ENCODE assay signal across 11 cellular contexts in the genomic region with DNA sequence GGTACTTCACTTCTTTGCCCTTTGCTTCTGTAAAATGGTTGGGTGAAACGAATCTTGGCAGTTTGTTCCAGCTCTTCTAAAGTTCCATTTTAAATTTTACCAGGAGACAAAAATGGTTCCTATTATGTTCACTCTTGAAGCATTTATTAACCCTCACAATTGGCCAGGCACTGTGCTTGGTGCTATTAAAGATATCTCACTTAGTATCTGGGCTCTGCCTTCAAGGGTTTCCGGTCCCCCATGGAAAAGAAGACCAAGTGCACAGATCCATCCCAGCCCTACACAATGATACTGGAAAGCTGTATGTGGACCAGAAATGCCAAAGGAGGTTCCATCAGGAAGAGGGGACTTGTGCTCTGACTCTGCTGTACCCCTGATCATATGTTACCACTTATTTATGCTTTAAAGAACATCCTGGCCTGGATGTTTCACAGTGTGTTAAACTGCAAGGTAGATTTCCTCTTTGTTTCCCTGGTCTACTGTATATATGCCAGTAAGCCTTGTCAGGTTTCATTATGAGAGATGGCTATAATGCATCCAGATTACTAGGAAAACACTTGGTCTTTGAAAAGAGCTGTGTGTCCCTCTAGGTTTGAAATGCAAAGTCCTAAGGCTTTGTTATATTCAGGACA.
DNase-seq lines count a peak whose midpoint lies in the region; ATAC-seq and TF ChIP-seq lines count a peak whose summit lies in the region.
"Had no signal": no experiment of that assay in that cellular context is flagged by ENCODE, and none has a peak within 500 bp of the region (broad histone marks: within the 10 kb centered on the region; RNA-seq: fewer than 3 reads in every experiment).

No MANE protein-coding gene starts in this region.

- CTCF ChIA-PET in activated naive CD4-positive, alpha-beta T cell treated with anti-CD3 and anti-CD28 coated beads, Interleukin-2, amount 10 ng/mL, durations not matched to agents 7 days and 5 days (lab: Charles Lee): interaction anchor here (0.7 to 6.8 kb wide), 28 partner anchors 12 to 362 kb away, joined by 3 to 38 read pairs (median 4); a partner anchor contains a TSS

- H3K36me3 ChIP-seq in adipocyte (ENCODE audit: control insufficient read depth, insufficient read depth, low read length, severe bottlenecking): no peaks in the 10 kb centered on the region
- no peaks in the 10 kb centered on the region for H3K36me3 ChIP-seq in muscle layer of colon (ENCODE audit: insufficient read depth, low read length)
- H3K36me3 ChIP-seq: HAP-1 had no signal

- H3K27ac ChIP-seq in muscle layer of colon (ENCODE audit: low read depth, low read length): peak overlapping the region; percentile 19

- H3K4me3 Mint-ChIP-seq in activated naive CD4-positive, alpha-beta T cell treated with anti-CD3 and anti-CD28 coated beads, Interleukin-2, amount 10 ng/mL, durations not matched to agents 7 days and 5 days: peak overlapping the region; percentile 64

- H3K27ac Mint-ChIP-seq in activated naive CD4-positive, alpha-beta T cell treated with anti-CD3 and anti-CD28 coated beads, Interleukin-2, amount 10 ng/mL, durations not matched to agents 7 days and 5 days: peak overlapping the region; percentile 95

- TF ChIP-seq CTCF in GM20000 (IDR thresholded peaks at IDR 0.05; ENCODE audit: extremely low read depth, missing control alignments): no peak

- no peaks in the 10 kb centered on the region for H3K27me3 Mint-ChIP-seq in activated naive CD4-positive, alpha-beta T cell treated with anti-CD3 and anti-CD28 coated beads, Interleukin-2, amount 10 ng/mL, durations not matched to agents 7 days and 5 days

- no peak for DNase-seq in activated naive CD4-positive, alpha-beta T cell treated with anti-CD3 and anti-CD28 coated beads, Interleukin-2, amount 10 ng/mL, durations not matched to agents 7 days and 5 days
- no peak for DNase-seq in activated naive CD4-positive, alpha-beta T cell treated with Interleukin-2 at 50 U/mL for 16 hours
- no peak for DNase-seq in adipocyte (ENCODE audit: low read depth)
- peak; percentile 19 for DNase-seq in ureter (ENCODE audit: low spot score)
- no peak for DNase-seq in A172 (ENCODE audit: low spot score)
- no peak for DNase-seq in GM20000 (ENCODE audit: low spot score)
- DNase-seq: NCI-H524 treated with DMSO at 0.1 percent for 48 hours, nephron progenitor cell had no signal

- H3K4me1 Mint-ChIP-seq in activated naive CD4-positive, alpha-beta T cell treated with anti-CD3 and anti-CD28 coated beads, Interleukin-2, amount 10 ng/mL, durations not matched to agents 7 days and 5 days: peaks cover 95% of the 10 kb centered on the region

- H3K4me3 ChIP-seq in adipocyte (ENCODE audit: low read length): peak overlapping the region; percentile 25
- no peak overlapping the region for H3K4me3 ChIP-seq in muscle layer of colon (ENCODE audit: low read depth in 1 of 2, low read length in 2 of 2)
- H3K4me3 ChIP-seq: HAP-1 had no signal

- H3K4me1 ChIP-seq in adipocyte (ENCODE audit: control insufficient read depth, insufficient read depth, low read length) (peaks cover 64% of the 10 kb centered on the region), muscle layer of colon (ENCODE audit: insufficient read depth, low read length) (peaks cover 16% of the 10 kb centered on the region)
- H3K4me1 ChIP-seq: HAP-1 had no signal

- no peak for ATAC-seq in GM19463 (IDR thresholded peaks at IDR 0.05; ENCODE audit: unreplicated experiment)

- no peaks in the 10 kb centered on the region for H3K27me3 ChIP-seq in adipocyte (replicated peaks; ENCODE audit: control insufficient read depth, insufficient read depth, low read length)
- no peaks in the 10 kb centered on the region for H3K27me3 ChIP-seq in muscle layer of colon (ENCODE audit: control insufficient read depth in 1 of 2, insufficient read depth in 2 of 2, low read length in 2 of 2)

- peak overlapping the region; percentile 75 for H3K9ac ChIP-seq in adipocyte (ENCODE audit: low read length)
- no peak overlapping the region for H3K9ac ChIP-seq in muscle layer of colon (ENCODE audit: low read length)

- H3K9me3 ChIP-seq in adipocyte (ENCODE audit: control insufficient read depth, low read length) (no peaks in the 10 kb centered on the region), muscle layer of colon (ENCODE audit: low read length) (no peaks in the 10 kb centered on the region)
- H3K9me3 ChIP-seq: HAP-1 had no signal

- no peaks in the 10 kb centered on the region for H3K9me3 Mint-ChIP-seq in activated naive CD4-positive, alpha-beta T cell treated with anti-CD3 and anti-CD28 coated beads, Interleukin-2, amount 10 ng/mL, durations not matched to agents 7 days and 5 days
- H3K9me3 Mint-ChIP-seq: nephron progenitor cell had no signal

- H3K36me3 Mint-ChIP-seq in activated naive CD4-positive, alpha-beta T cell treated with anti-CD3 and anti-CD28 coated beads, Interleukin-2, amount 10 ng/mL, durations not matched to agents 7 days and 5 days: peaks cover 50% of the 10 kb centered on the region
